Comparison of ENCODE assay signal across 1 cellular context in genomic region chr22:40620464-40621046, GRCh38.
TF ChIP-seq lines count a peak whose summit lies in the region.

No MANE protein-coding gene starts in this region.

TF ChIP-seq in K562, 482 proteins besides CTCF, POLR2A, EP300 and RAD21 (continues in another document):
- peak; percentile 51; the same call in 1 of the 2 replicates for TF ChIP-seq DPF2 (IDR thresholded peaks at IDR 0.05)
- no peak for TF ChIP-seq NR2F6 (CRISPR knock-in tag; IDR thresholded peaks at IDR 0.05)
- peak; percentile 73; the same call in 1 of the 2 replicates for TF ChIP-seq JUN (IDR thresholded peaks at IDR 0.05; ENCODE audit: borderline replicate concordance, low read depth, low read length)
- no peak for TF ChIP-seq JUN (CRISPR knock-in tag; IDR thresholded peaks at IDR 0.05; ENCODE audit: borderline replicate concordance)
- TF ChIP-seq, protein P1, sequence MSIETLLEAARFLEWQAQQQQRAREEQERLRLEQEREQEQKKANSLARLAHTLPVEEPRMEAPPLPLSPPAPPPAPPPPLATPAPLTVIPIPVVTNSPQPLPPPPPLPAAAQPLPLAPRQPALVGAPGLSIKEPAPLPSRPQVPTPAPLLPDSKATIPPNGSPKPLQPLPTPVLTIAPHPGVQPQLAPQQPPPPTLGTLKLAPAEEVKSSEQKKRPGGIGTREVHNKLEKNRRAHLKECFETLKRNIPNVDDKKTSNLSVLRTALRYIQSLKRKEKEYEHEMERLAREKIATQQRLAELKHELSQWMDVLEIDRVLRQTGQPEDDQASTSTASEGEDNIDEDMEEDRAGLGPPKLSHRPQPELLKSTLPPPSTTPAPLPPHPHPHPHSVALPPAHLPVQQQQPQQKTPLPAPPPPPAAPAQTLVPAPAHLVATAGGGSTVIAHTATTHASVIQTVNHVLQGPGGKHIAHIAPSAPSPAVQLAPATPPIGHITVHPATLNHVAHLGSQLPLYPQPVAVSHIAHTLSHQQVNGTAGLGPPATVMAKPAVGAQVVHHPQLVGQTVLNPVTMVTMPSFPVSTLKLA (conservative IDR thresholded peaks at IDR 0.05), result peak; percentile 16 to 42; a peak in 1 of 4 replicates
- TF ChIP-seq MYNN (IDR thresholded peaks at IDR 0.05), result no peak
- no peak for TF ChIP-seq MYNN (CRISPR knock-in tag; IDR thresholded peaks at IDR 0.05)
- TF ChIP-seq, protein P2, sequence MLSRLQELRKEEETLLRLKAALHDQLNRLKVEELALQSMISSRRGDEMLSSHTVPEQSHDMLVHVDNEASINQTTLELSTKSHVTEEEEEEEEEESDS (CRISPR knock-in tag; IDR thresholded peaks at IDR 0.05), result no peak
- TF ChIP-seq ELF4 (CRISPR knock-in tag; IDR thresholded peaks at IDR 0.05), result no peak
- TF ChIP-seq E2F6 (IDR thresholded peaks at IDR 0.05; ENCODE audit: borderline replicate concordance in 1 of 2, extremely low read depth in 1 of 2, insufficient read depth in 1 of 2, insufficient read length in 1 of 2, low read depth in 1 of 2, low read length in 1 of 2, poor library complexity in 1 of 2, severe bottlenecking in 1 of 2), result no peak
- TF ChIP-seq, protein P3, sequence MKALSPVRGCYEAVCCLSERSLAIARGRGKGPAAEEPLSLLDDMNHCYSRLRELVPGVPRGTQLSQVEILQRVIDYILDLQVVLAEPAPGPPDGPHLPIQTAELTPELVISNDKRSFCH (CRISPR knock-in tag; IDR thresholded peaks at IDR 0.05), result no peak
- TF ChIP-seq, protein P3 (tag; IDR thresholded peaks at IDR 0.05), result no peak
- no peak for TF ChIP-seq ZNF282 (CRISPR knock-in tag; IDR thresholded peaks at IDR 0.05)
- no peak for TF ChIP-seq ZNF518B (CRISPR knock-in tag; IDR thresholded peaks at IDR 0.05)
- 0 out of 2 replicates have a peak, but pooled peaks have one; percentile 19 for TF ChIP-seq EHMT2 (IDR thresholded peaks at IDR 0.05)
- no peak for TF ChIP-seq ZFP30 (CRISPR knock-in tag; IDR thresholded peaks at IDR 0.05; ENCODE audit: borderline replicate concordance)
- no peak for TF ChIP-seq NR0B1 (IDR thresholded peaks at IDR 0.05; ENCODE audit: partially characterized antibody)
- TF ChIP-seq ZNF561 (CRISPR knock-in tag; conservative IDR thresholded peaks at IDR 0.05), result no peak
- TF ChIP-seq, protein P4, sequence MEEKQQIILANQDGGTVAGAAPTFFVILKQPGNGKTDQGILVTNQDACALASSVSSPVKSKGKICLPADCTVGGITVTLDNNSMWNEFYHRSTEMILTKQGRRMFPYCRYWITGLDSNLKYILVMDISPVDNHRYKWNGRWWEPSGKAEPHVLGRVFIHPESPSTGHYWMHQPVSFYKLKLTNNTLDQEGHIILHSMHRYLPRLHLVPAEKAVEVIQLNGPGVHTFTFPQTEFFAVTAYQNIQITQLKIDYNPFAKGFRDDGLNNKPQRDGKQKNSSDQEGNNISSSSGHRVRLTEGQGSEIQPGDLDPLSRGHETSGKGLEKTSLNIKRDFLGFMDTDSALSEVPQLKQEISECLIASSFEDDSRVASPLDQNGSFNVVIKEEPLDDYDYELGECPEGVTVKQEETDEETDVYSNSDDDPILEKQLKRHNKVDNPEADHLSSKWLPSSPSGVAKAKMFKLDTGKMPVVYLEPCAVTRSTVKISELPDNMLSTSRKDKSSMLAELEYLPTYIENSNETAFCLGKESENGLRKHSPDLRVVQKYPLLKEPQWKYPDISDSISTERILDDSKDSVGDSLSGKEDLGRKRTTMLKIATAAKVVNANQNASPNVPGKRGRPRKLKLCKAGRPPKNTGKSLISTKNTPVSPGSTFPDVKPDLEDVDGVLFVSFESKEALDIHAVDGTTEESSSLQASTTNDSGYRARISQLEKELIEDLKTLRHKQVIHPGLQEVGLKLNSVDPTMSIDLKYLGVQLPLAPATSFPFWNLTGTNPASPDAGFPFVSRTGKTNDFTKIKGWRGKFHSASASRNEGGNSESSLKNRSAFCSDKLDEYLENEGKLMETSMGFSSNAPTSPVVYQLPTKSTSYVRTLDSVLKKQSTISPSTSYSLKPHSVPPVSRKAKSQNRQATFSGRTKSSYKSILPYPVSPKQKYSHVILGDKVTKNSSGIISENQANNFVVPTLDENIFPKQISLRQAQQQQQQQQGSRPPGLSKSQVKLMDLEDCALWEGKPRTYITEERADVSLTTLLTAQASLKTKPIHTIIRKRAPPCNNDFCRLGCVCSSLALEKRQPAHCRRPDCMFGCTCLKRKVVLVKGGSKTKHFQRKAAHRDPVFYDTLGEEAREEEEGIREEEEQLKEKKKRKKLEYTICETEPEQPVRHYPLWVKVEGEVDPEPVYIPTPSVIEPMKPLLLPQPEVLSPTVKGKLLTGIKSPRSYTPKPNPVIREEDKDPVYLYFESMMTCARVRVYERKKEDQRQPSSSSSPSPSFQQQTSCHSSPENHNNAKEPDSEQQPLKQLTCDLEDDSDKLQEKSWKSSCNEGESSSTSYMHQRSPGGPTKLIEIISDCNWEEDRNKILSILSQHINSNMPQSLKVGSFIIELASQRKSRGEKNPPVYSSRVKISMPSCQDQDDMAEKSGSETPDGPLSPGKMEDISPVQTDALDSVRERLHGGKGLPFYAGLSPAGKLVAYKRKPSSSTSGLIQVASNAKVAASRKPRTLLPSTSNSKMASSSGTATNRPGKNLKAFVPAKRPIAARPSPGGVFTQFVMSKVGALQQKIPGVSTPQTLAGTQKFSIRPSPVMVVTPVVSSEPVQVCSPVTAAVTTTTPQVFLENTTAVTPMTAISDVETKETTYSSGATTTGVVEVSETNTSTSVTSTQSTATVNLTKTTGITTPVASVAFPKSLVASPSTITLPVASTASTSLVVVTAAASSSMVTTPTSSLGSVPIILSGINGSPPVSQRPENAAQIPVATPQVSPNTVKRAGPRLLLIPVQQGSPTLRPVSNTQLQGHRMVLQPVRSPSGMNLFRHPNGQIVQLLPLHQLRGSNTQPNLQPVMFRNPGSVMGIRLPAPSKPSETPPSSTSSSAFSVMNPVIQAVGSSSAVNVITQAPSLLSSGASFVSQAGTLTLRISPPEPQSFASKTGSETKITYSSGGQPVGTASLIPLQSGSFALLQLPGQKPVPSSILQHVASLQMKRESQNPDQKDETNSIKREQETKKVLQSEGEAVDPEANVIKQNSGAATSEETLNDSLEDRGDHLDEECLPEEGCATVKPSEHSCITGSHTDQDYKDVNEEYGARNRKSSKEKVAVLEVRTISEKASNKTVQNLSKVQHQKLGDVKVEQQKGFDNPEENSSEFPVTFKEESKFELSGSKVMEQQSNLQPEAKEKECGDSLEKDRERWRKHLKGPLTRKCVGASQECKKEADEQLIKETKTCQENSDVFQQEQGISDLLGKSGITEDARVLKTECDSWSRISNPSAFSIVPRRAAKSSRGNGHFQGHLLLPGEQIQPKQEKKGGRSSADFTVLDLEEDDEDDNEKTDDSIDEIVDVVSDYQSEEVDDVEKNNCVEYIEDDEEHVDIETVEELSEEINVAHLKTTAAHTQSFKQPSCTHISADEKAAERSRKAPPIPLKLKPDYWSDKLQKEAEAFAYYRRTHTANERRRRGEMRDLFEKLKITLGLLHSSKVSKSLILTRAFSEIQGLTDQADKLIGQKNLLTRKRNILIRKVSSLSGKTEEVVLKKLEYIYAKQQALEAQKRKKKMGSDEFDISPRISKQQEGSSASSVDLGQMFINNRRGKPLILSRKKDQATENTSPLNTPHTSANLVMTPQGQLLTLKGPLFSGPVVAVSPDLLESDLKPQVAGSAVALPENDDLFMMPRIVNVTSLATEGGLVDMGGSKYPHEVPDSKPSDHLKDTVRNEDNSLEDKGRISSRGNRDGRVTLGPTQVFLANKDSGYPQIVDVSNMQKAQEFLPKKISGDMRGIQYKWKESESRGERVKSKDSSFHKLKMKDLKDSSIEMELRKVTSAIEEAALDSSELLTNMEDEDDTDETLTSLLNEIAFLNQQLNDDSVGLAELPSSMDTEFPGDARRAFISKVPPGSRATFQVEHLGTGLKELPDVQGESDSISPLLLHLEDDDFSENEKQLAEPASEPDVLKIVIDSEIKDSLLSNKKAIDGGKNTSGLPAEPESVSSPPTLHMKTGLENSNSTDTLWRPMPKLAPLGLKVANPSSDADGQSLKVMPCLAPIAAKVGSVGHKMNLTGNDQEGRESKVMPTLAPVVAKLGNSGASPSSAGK (IDR thresholded peaks at IDR 0.05), result 0 out of 2 replicates have a peak, but pooled peaks have one; percentile 33
- TF ChIP-seq ELF2 (CRISPR knock-in tag; IDR thresholded peaks at IDR 0.05), result no peak
- TF ChIP-seq ZNF316 (IDR thresholded peaks at IDR 0.05), result peak; percentile 83
- no peak for TF ChIP-seq ZNF146 (CRISPR knock-in tag; IDR thresholded peaks at IDR 0.05; ENCODE audit: unreplicated experiment)
- TF ChIP-seq, protein P5, sequence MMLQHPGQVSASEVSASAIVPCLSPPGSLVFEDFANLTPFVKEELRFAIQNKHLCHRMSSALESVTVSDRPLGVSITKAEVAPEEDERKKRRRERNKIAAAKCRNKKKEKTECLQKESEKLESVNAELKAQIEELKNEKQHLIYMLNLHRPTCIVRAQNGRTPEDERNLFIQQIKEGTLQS (IDR thresholded peaks at IDR 0.05), result peak; percentile 83
- TF ChIP-seq, protein P5 (CRISPR knock-in tag; conservative IDR thresholded peaks at IDR 0.05), result no peak
- no peak for TF ChIP-seq RUNX1 (IDR thresholded peaks at IDR 0.05; ENCODE audit: low read depth)
- no peak for TF ChIP-seq NUFIP1 (IDR thresholded peaks at IDR 0.05; ENCODE audit: partially characterized antibody)
- no peak for TF ChIP-seq HNRNPH1 (optimal IDR thresholded peaks at IDR 0.05; ENCODE audit: low read depth, low read length)
- TF ChIP-seq C11orf30 (IDR thresholded peaks at IDR 0.05; ENCODE audit: low read depth), result peak; percentile 82
- no peak for TF ChIP-seq NR1H2 (CRISPR knock-in tag; IDR thresholded peaks at IDR 0.05)
